Comparison of ENCODE assay signal across 29 cellular contexts in genomic region chr2:208150956-208151355, GRCh38.
"Had no signal": no experiment of that assay in that cellular context is flagged by ENCODE, and none has a peak within 500 bp of the region (broad histone marks: within the 10 kb centered on the region; RNA-seq: fewer than 3 reads in every experiment).

No MANE protein-coding gene starts in this region.

- H3K27ac ChIP-seq: pancreas, right atrium auricular region, upper lobe of left lung had no signal

- H3K27me3 ChIP-seq: pancreas, right atrium auricular region, upper lobe of left lung had no signal

- H3K4me3 ChIP-seq: pancreas, right atrium auricular region, smooth muscle cell, upper lobe of left lung had no signal

- ATAC-seq: activated naive CD8-positive, alpha-beta T cell treated with anti-CD3 and anti-CD28 coated beads, Interleukin-2, amount 50 U/mL, for 24 hours; esophagus mucosa; left cardiac atrium; naive thymus-derived CD8-positive, alpha-beta T cell; pancreas; stimulated activated memory B cell treated with anti-CD40 and anti-IgM and Interleukin-4, amounts not matched to agents 10 μg/mL and 1 μg/mL and 100 μg/mL, for 72 hours; stimulated activated naive CD8-positive, alpha-beta T cell treated with anti-CD3 and anti-CD28 coated beads, Interleukin-15, amount 100 ng/mL, for 72 hours; WTC11 had no signal

- DNase-seq: activated CD4-positive, alpha-beta memory T cell treated with anti-CD3 and anti-CD28 coated beads, Interleukin-2, amount 10 ng/mL, durations not matched to agents 7 days and 5 days; activated CD4-positive, alpha-beta T cell treated with anti-CD3 and anti-CD28 coated beads for 1 hour; activated CD4-positive, alpha-beta T cell treated with anti-CD3 and anti-CD28 coated beads, Interleukin-2, amount 10 ng/mL, durations not matched to agents 7 days and 5 days; activated CD8-positive, alpha-beta memory T cell treated with anti-CD3 and anti-CD28 coated beads, Interleukin-2, amount 50 U/mL, for 48 hours; activated gamma-delta T cell treated with Interleukin-2 at 50 U/mL for 16 hours; activated naive CD8-positive, alpha-beta T cell treated with anti-CD3 and anti-CD28 coated beads, Interleukin-2, amount 50 U/mL, for 24 hours; activated T-cell treated with anti-CD3 and anti-CD28 coated beads, Interleukin-2, amount 50 U/mL, for 24 hours; amygdala; caudate nucleus; endodermal cell; foreskin fibroblast; head of caudate nucleus; hippocampal formation; left cardiac atrium; naive thymus-derived CD8-positive, alpha-beta T cell; nucleus accumbens; pancreas; stimulated activated CD4-positive, alpha-beta T cell treated with anti-CD3 and anti-CD28 coated beads, Interleukin-1b, Interleukin-23, amount 100 ng/mL, for 48 hours; stimulated activated CD4-positive, alpha-beta T cell treated with anti-CD3 and anti-CD28 coated beads, Interleukin-4, amount 100 ng/mL, for 4 hours; stimulated activated CD8-positive, alpha-beta memory T cell treated with anti-CD3 and anti-CD28 coated beads, Interleukin-4, amount 100 ng/mL, for 48 hours; stimulated activated naive CD8-positive, alpha-beta T cell treated with anti-CD3 and anti-CD28 coated beads, Interleukin-15, amount 100 ng/mL, for 72 hours; substantia nigra; T1000; upper lobe of left lung had no signal
